In genomic region chr4:813900-814299, GRCh38 we compare ENCODE assay signal across 23 cellular contexts. TPM values are rescaled to one million over a fixed set of nuclear protein-coding genes. Genes with fewer than 3 reads are reported as not detected.
DNase-seq lines count a peak whose midpoint lies in the region; ATAC-seq and TF ChIP-seq lines count a peak whose summit lies in the region.
"Had no signal": no experiment of that assay in that cellular context is flagged by ENCODE, and none has a peak within 500 bp of the region (broad histone marks: within the 10 kb centered on the region; RNA-seq: fewer than 3 reads in every experiment).

No MANE protein-coding gene starts in this region.

- peaks cover 9 to 19% of the 10 kb centered on the region in 2 experiments for H3K4me1 ChIP-seq in HCT116 (ENCODE audit: control insufficient read depth in 1 of 2, insufficient read depth in 2 of 2, low read length in 2 of 2)
- H3K4me1 ChIP-seq in body of pancreas: peaks cover 9% of the 10 kb centered on the region
- no peaks in the 10 kb centered on the region for H3K4me1 ChIP-seq in lower lobe of right lung
- no peaks in the 10 kb centered on the region for H3K4me1 ChIP-seq in CD4-positive, alpha-beta memory T cell (ENCODE audit: insufficient read depth, low read length)
- H3K4me1 ChIP-seq: gastroesophageal sphincter had no signal

- intact Hi-C loops in HCT116 (cut with micrococcal nuclease): no loop called here
- intact Hi-C loops in body of pancreas (cut with DNase I): no loop called here
- intact Hi-C loops in lower lobe of right lung (cut with DNase I): no loop called here
- intact Hi-C loops in CD4-positive, alpha-beta memory T cell (cut with micrococcal nuclease): no loop called here

- H3K9ac ChIP-seq in HCT116 (ENCODE audit: low read length): 0 out of 2 replicates have a peak overlapping the region, but pooled peaks have one; percentile 9

- no peaks in the 10 kb centered on the region for H3K4me1 Mint-ChIP-seq in CD4-positive, alpha-beta memory T cell

- peaks cover 32 to 38% of the 10 kb centered on the region in 2 donors for H3K27me3 Mint-ChIP-seq in CD4-positive, alpha-beta memory T cell

- TF ChIP-seq CTCF in GM10266 (IDR thresholded peaks at IDR 0.05; ENCODE audit: control insufficient read depth, insufficient read depth, low read depth, missing control alignments): peak; percentile 0
- peak; percentile 16 to 20 (median 18); a peak in 2 of 6 replicates for TF ChIP-seq CTCF in HCT116 (IDR thresholded peaks at IDR 0.05 in 2 of 3, conservative IDR thresholded peaks at IDR 0.05 in 1 of 3; ENCODE audit: borderline replicate concordance in 1 of 3, insufficient read depth in 1 of 3, low read depth in 2 of 3, low read length in 2 of 3)
- TF ChIP-seq CTCF in body of pancreas (IDR thresholded peaks at IDR 0.05): peak in 4 of 7 experiments; percentile 14 to 32 (median 18)
- TF ChIP-seq CTCF in lower lobe of right lung (IDR thresholded peaks at IDR 0.05): no peak

- peak; percentile 69 for ATAC-seq in HCT116
- ATAC-seq in body of pancreas: no peak
- ATAC-seq in lower lobe of right lung: no peak
- ATAC-seq: gastroesophageal sphincter, right lobe of liver had no signal

- H3K9me3 ChIP-seq in HCT116 (ENCODE audit: control insufficient read depth in 1 of 2, insufficient read depth in 1 of 2, low read depth in 1 of 2, low read length in 2 of 2): no peaks in the 10 kb centered on the region
- H3K9me3 ChIP-seq in body of pancreas: no peaks in the 10 kb centered on the region
- H3K9me3 ChIP-seq in lower lobe of right lung: no peaks in the 10 kb centered on the region
- H3K9me3 ChIP-seq in CD4-positive, alpha-beta memory T cell (ENCODE audit: control insufficient read depth in 1 of 2, low read length in 2 of 2): no peaks in the 10 kb centered on the region
- H3K9me3 ChIP-seq: gastroesophageal sphincter, right lobe of liver had no signal

- no peaks in the 10 kb centered on the region for H3K9me3 Mint-ChIP-seq in CD4-positive, alpha-beta memory T cell
- H3K9me3 Mint-ChIP-seq: type B pancreatic cell had no signal

- H3K27me3 ChIP-seq in HCT116 (ENCODE audit: insufficient read depth, low read length) (no peaks in the 10 kb centered on the region), body of pancreas (peaks cover 0 to 4% of the 10 kb centered on the region in 2 donors), lower lobe of right lung (ENCODE audit: low read depth) (peaks cover 39% of the 10 kb centered on the region)
- H3K27me3 ChIP-seq in CD4-positive, alpha-beta memory T cell (ENCODE audit: insufficient read depth, low read length): no peaks in the 10 kb centered on the region
- H3K27me3 ChIP-seq: right lobe of liver had no signal

- no peak for TF ChIP-seq POLR2A in HCT116 (IDR thresholded peaks at IDR 0.05; ENCODE audit: borderline replicate concordance, extremely low read depth, insufficient read depth, insufficient read length)
- no peak for TF ChIP-seq POLR2A in body of pancreas (IDR thresholded peaks at IDR 0.05)

- BruUV-seq in HCT116 (replicated peaks; lab: Mats Ljungman, UMichigan): no TSS peak

- no peaks in the 10 kb centered on the region for H3K36me3 ChIP-seq in HCT116 (ENCODE audit: control insufficient read depth in 1 of 2, insufficient read depth in 2 of 2, low read length in 2 of 2)
- no peaks in the 10 kb centered on the region for H3K36me3 ChIP-seq in body of pancreas (replicated peaks in 1 of 2; ENCODE audit: insufficient read depth in 1 of 2, low read depth in 2 of 2)
- H3K36me3 ChIP-seq in lower lobe of right lung: no peaks in the 10 kb centered on the region
- H3K36me3 ChIP-seq in CD4-positive, alpha-beta memory T cell (ENCODE audit: insufficient read depth, low read length): no peaks in the 10 kb centered on the region
- H3K36me3 ChIP-seq: gastroesophageal sphincter, right lobe of liver had no signal

- peak; percentile 59 for TF ChIP-seq RAD21 in HCT116 (IDR thresholded peaks at IDR 0.05; ENCODE audit: low read depth)

- no peak overlapping the region for H2AFZ ChIP-seq in HCT116 (ENCODE audit: low read depth, low read length, poor library complexity, severe bottlenecking)

- no peaks in the 10 kb centered on the region for H3K79me2 ChIP-seq in HCT116 (ENCODE audit: insufficient read depth, low read length)

- RAD21 ChIA-PET in HCT116 (lab: Charles Lee; ENCODE audit: low non-redundant PET in 1 of 2, low total read pairs in 2 of 2, uncharacterized antibody in 2 of 2, unreplicated experiment in 2 of 2): no interaction called here

- 39 to 52% methylated on average over 10 of the region's 10 CpGs for WGBS in body of pancreas, 2 donors

- no peak for DNase-seq in GM10266 (ENCODE audit: extremely low spot score)
- no peak for DNase-seq in HCT116 (ENCODE audit: low read depth, low spot score)
- DNase-seq in body of pancreas: peak in 2 of 4 donors; percentile 18 to 41
- DNase-seq in lower lobe of right lung: peak; percentile 39
- no peak for DNase-seq in NCI-H774 (lab: John Stamatoyannopoulos, UW)
- DNase-seq in activated CD8-positive, alpha-beta memory T cell treated with anti-CD3 and anti-CD28 coated beads, Interleukin-2, amount 50 U/mL, for 4 hours: no peak
- DNase-seq in HCEC 1CT: no peak
- no peak for DNase-seq in CD4-positive, alpha-beta memory T cell
- DNase-seq: activated CD4-positive, alpha-beta T cell treated with anti-CD3 and anti-CD28 coated beads, Interleukin-2, amount 50 U/mL, for 1 hour; activated naive CD4-positive, alpha-beta T cell; central memory CD4-positive, alpha-beta T cell; EL; IMR-90; MM.1S; NCI-H187; NCI-H2227 treated with DMSO at 0.1 percent for 48 hours; NK-92 treated with Interleukin-12 subunit alpha and Interleukin-12 subunit beta, amount 100 ng/mL, for 24 hours; nucleus accumbens; stimulated activated naive CD4-positive, alpha-beta T cell treated with Interleukin-2 at 50 U/mL for 16 hours had no signal

- H3K4me2 ChIP-seq in HCT116 (ENCODE audit: low read length): peak overlapping the region; percentile 48

- POLR2A ChIA-PET in HCT116 (lab: Charles Lee): no interaction called here
- POLR2A ChIA-PET in CD4-positive, alpha-beta memory T cell (lab: Charles Lee; ENCODE audit: partially characterized antibody): no interaction called here

- H3K27ac ChIP-seq in HCT116 (ENCODE audit: low read depth, low read length) (no peak overlapping the region), body of pancreas (no peak overlapping the region), lower lobe of right lung (no peak overlapping the region)
- no peak overlapping the region for H3K27ac ChIP-seq in CD4-positive, alpha-beta memory T cell (ENCODE audit: low read depth, low read length)
- H3K27ac ChIP-seq: gastroesophageal sphincter, right lobe of liver, RWPE1 had no signal

- no peak overlapping the region for H3K27ac Mint-ChIP-seq in CD4-positive, alpha-beta memory T cell
- H3K27ac Mint-ChIP-seq: type B pancreatic cell had no signal

- H4K20me1 ChIP-seq in HCT116 (ENCODE audit: insufficient read depth): no peaks in the 10 kb centered on the region

- no peak overlapping the region for H3K4me3 Mint-ChIP-seq in CD4-positive, alpha-beta memory T cell
- H3K4me3 Mint-ChIP-seq: type B pancreatic cell had no signal

- no peaks in the 10 kb centered on the region for H3K36me3 Mint-ChIP-seq in CD4-positive, alpha-beta memory T cell
- H3K36me3 Mint-ChIP-seq: type B pancreatic cell had no signal

- no peaks in the 10 kb centered on the region for H3K9me2 ChIP-seq in HCT116 (ENCODE audit: insufficient read depth)

- CTCF ChIA-PET in HCT116 (lab: Charles Lee): no interaction called here
- CTCF ChIA-PET in CD4-positive, alpha-beta memory T cell (lab: Charles Lee; ENCODE audit: partially characterized antibody): no interaction called here

- H3K4me3 ChIP-seq in HCT116 (replicated peaks in 1 of 2; ENCODE audit: low read depth in 1 of 2, low read length in 2 of 2): no peak overlapping the region
- H3K4me3 ChIP-seq in body of pancreas: no peak overlapping the region
- no peak overlapping the region for H3K4me3 ChIP-seq in lower lobe of right lung
- no peak overlapping the region for H3K4me3 ChIP-seq in CD4-positive, alpha-beta memory T cell (ENCODE audit: low read length in 2 of 2)
- H3K4me3 ChIP-seq: gastroesophageal sphincter, right lobe of liver had no signal

TF ChIP-seq in HCT116, 20 proteins besides CTCF, POLR2A, EP300 and RAD21:
- TF ChIP-seq ELF1 (IDR thresholded peaks at IDR 0.05; ENCODE audit: borderline replicate concordance, low read depth) (no peak), ZBTB33 (IDR thresholded peaks at IDR 0.05; ENCODE audit: extremely low read depth, insufficient replicate concordance, low read length) (no peak), SP1 (IDR thresholded peaks at IDR 0.05; ENCODE audit: low read depth) (no peak), CBX3 (IDR thresholded peaks at IDR 0.05; ENCODE audit: low read depth) (no peak), EZH2 (IDR thresholded peaks at IDR 0.05) (no peak), ATF3 (IDR thresholded peaks at IDR 0.05) (no peak), SIN3A (IDR thresholded peaks at IDR 0.05; ENCODE audit: low read depth) (no peak), EGR1 (IDR thresholded peaks at IDR 0.05; ENCODE audit: low read depth) (no peak)
TF ChIP-seq in HCT116: peak in this region for 0.

RNA-seq across cellular contexts. Expression of gene CPLX1, which starts 12.0 kb away (rescaled TPM):
- total RNA-seq in HCT116 (2021; ENCODE audit: unreplicated experiment) (14.5 TPM), body of pancreas (1 to 10 TPM in 1 of 2 donors, under 1 TPM in 1; 0.52 to 2.0 TPM), lower lobe of right lung (3.9 TPM)
- polyA plus RNA-seq in HCT116 (2012): 7.4 and 8.1 TPM in 2 replicates
- total RNA-seq in CD4-positive, alpha-beta memory T cell: 1 to 10 TPM in 1 of 2 experiments, under 1 TPM in 1; 0.64 to 1.5 TPM
- polyA plus RNA-seq in CD4-positive, alpha-beta memory T cell: under 1 TPM in 1 of 2 donors, not detected in 1; 0.26 TPM
- total RNA-seq: IMR-90 had no signal
